Comparison of ENCODE assay signal across 1 cellular context in the genomic region with DNA sequence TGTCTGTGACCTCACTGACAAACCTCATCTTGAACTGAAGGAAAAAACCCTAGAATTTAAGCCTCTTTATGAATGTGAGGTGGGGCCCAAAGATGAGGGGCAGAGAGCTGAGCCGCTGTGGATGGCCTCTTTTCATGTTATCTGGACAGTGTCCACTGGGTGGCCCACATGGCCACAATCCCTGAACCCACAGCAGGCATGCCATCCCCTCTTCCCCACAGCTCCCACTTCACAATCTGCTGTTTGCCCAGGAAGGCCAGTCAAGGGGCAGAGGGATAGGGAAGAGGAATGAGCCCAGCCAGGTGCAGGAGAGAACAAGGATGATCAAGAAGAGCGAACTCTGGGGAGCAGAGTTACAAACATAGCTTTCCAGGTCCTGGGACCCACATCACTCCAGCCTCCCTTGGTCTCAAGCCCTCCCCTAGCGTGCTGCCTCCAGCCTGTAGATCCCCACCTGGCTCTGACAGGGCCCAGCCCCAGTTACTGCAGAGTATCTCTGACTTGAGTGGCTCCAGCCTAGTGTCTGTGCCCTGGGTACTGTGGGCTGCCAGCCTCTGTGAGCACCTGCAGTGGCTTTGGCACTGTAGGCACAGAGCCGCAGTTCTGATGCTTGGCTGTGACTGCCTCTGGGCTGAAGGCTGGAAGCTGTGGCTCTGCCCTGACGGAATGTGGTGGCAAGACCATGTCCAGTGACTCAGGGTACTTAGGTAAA.
A peak's percentile ranks its signal among the peaks of the same experiment; 100 is the strongest.
TF ChIP-seq lines count a peak whose summit lies in the region.

No MANE protein-coding gene starts in this region.

TF ChIP-seq in IMR-90, 13 proteins besides CTCF, POLR2A, EP300 and RAD21:
- peak; percentile 21; the same call in 1 of the 2 replicates for TF ChIP-seq SMC3 (IDR thresholded peaks at IDR 0.05; ENCODE audit: low read depth, low read length)
- TF ChIP-seq BHLHE40 (IDR thresholded peaks at IDR 0.05; ENCODE audit: low read depth, low read length), result no peak
